Comparison of ENCODE assay signal across 1 cellular context in the genomic region with DNA sequence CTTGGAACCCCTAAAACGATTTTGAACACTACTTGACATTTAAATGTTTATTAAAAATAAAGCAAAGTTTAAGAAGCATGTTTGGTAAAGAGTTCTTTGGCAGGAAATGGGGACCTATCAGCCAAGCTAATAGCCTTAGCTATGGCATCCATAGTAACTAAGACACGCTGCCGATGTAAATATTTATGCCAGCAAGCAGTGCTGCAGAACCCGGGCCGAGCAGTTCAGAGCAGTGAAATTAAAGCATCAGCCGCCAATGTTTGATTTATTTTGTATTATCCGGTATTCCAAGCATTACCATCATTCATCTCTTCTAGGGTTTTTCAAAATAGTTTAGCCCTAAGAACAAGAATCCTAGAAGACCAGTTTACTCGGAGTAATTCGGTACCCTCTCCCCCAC.
TF ChIP-seq lines count a peak whose summit lies in the region.

No MANE protein-coding gene starts in this region.

TF ChIP-seq in SK-N-SH treated with all-trans-retinoic acid at 6 μM for 48 hours, 23 proteins besides CTCF, POLR2A, EP300 and RAD21 (continued from another document):
- TF ChIP-seq, protein P1, sequence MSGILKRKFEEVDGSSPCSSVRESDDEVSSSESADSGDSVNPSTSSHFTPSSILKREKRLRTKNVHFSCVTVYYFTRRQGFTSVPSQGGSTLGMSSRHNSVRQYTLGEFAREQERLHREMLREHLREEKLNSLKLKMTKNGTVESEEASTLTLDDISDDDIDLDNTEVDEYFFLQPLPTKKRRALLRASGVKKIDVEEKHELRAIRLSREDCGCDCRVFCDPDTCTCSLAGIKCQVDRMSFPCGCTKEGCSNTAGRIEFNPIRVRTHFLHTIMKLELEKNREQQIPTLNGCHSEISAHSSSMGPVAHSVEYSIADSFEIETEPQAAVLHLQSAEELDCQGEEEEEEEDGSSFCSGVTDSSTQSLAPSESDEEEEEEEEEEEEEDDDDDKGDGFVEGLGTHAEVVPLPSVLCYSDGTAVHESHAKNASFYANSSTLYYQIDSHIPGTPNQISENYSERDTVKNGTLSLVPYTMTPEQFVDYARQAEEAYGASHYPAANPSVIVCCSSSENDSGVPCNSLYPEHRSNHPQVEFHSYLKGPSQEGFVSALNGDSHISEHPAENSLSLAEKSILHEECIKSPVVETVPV (CRISPR knock-in tag; IDR thresholded peaks at IDR 0.05), result no peak
- TF ChIP-seq RARB (CRISPR knock-in tag; IDR thresholded peaks at IDR 0.05), result no peak
- no peak for TF ChIP-seq ZFP3 (CRISPR knock-in tag; IDR thresholded peaks at IDR 0.05)
- TF ChIP-seq TCF4 (CRISPR knock-in tag; IDR thresholded peaks at IDR 0.05; ENCODE audit: borderline replicate concordance), result no peak
- no peak for TF ChIP-seq ESRRG (CRISPR knock-in tag; IDR thresholded peaks at IDR 0.05)
- TF ChIP-seq, protein P2, sequence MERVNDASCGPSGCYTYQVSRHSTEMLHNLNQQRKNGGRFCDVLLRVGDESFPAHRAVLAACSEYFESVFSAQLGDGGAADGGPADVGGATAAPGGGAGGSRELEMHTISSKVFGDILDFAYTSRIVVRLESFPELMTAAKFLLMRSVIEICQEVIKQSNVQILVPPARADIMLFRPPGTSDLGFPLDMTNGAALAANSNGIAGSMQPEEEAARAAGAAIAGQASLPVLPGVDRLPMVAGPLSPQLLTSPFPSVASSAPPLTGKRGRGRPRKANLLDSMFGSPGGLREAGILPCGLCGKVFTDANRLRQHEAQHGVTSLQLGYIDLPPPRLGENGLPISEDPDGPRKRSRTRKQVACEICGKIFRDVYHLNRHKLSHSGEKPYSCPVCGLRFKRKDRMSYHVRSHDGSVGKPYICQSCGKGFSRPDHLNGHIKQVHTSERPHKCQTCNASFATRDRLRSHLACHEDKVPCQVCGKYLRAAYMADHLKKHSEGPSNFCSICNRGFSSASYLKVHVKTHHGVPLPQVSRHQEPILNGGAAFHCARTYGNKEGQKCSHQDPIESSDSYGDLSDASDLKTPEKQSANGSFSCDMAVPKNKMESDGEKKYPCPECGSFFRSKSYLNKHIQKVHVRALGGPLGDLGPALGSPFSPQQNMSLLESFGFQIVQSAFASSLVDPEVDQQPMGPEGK (CRISPR knock-in tag; IDR thresholded peaks at IDR 0.05; ENCODE audit: borderline replicate concordance), result no peak
- no peak for TF ChIP-seq ISL1 (CRISPR knock-in tag; IDR thresholded peaks at IDR 0.05)
- no peak for TF ChIP-seq ZNF565 (CRISPR knock-in tag; conservative IDR thresholded peaks at IDR 0.05; ENCODE audit: low read depth)
- no peak for TF ChIP-seq POU6F1 (CRISPR knock-in tag; IDR thresholded peaks at IDR 0.05; ENCODE audit: borderline replicate concordance, low read depth)
- no peak for TF ChIP-seq ARNTL (CRISPR knock-in tag; IDR thresholded peaks at IDR 0.05; ENCODE audit: borderline replicate concordance, low read depth)
- TF ChIP-seq PPARA (CRISPR knock-in tag; IDR thresholded peaks at IDR 0.05; ENCODE audit: borderline replicate concordance), result no peak
- no peak for TF ChIP-seq GLIS3 (CRISPR knock-in tag; IDR thresholded peaks at IDR 0.05)
- TF ChIP-seq ZFP30 (CRISPR knock-in tag; IDR thresholded peaks at IDR 0.05), result no peak
- TF ChIP-seq CSDC2 (CRISPR knock-in tag; IDR thresholded peaks at IDR 0.05), result no peak
